In genomic region chr19:45597425-45598111, GRCh38 we compare ENCODE assay signal across 15 cellular contexts. TPM values are rescaled to one million over a fixed set of nuclear protein-coding genes. Genes with fewer than 3 reads are reported as not detected.
DNase-seq lines count a peak whose midpoint lies in the region; ATAC-seq, FAIRE-seq and TF ChIP-seq lines count a peak whose summit lies in the region.
"Had no signal": no experiment of that assay in that cellular context is flagged by ENCODE, and none has a peak within 500 bp of the region (broad histone marks: within the 10 kb centered on the region; RNA-seq: fewer than 3 reads in every experiment).

No MANE protein-coding gene starts in this region.

- peaks cover 21% of the 10 kb centered on the region for H3K4me1 ChIP-seq in ACC112 (ENCODE audit: control insufficient read depth, insufficient read depth, low read length, unreplicated experiment)
- no peaks in the 10 kb centered on the region for H3K4me1 ChIP-seq in IMR-90 (ENCODE audit: control insufficient read depth, insufficient read depth, low read length)
- H3K4me1 ChIP-seq in endothelial cell of umbilical vein (ENCODE audit: control insufficient read depth, extremely low read depth, insufficient read depth, low read length) = peaks cover 68% of the 10 kb centered on the region

- H3K4me2 ChIP-seq in IMR-90 (ENCODE audit: low read depth, low read length) = no peak overlapping the region; the same call in 1 of the 2 replicates
- peak overlapping the region; percentile 90 for H3K4me2 ChIP-seq in endothelial cell of umbilical vein (ENCODE audit: insufficient read depth, low read length)

- H4K5ac ChIP-seq in IMR-90 (ENCODE audit: low read depth, low read length) = no peak overlapping the region

- H3K27ac Mint-ChIP-seq in nephron progenitor cell = no peak overlapping the region
- H3K27ac Mint-ChIP-seq: memory B cell had no signal

- ATAC-seq in IMR-90 (ENCODE audit: low read depth) = no peak

- H4K20me1 ChIP-seq in IMR-90 (ENCODE audit: insufficient read depth, low read length) = no peaks in the 10 kb centered on the region; the same call in 1 of the 2 replicates
- H4K20me1 ChIP-seq in endothelial cell of umbilical vein (replicated peaks; ENCODE audit: control insufficient read depth, extremely low read depth, insufficient read depth, low read length) = no peaks in the 10 kb centered on the region

- dilution Hi-C loops in IMR-90 (cut with HindIII; ENCODE audit: low sequenced_read_pairs, unreplicated experiment) = no loop called here
- dilution Hi-C loops in endothelial cell of umbilical vein (cut with MboI; ENCODE audit: extremely low pct_ligation_motif_present, low sequenced_read_pairs) = no loop called here

- no peak overlapping the region for H3K27ac ChIP-seq in ACC112 (ENCODE audit: low read depth, low read length)
- no peak overlapping the region for H3K27ac ChIP-seq in IMR-90 (ENCODE audit: insufficient read depth, low read length)
- peak overlapping the region; percentile 96 for H3K27ac ChIP-seq in endothelial cell of umbilical vein (ENCODE audit: insufficient read depth, low read depth, low read length)

- H2BK15ac ChIP-seq in IMR-90 (ENCODE audit: low read depth, low read length) = no peak overlapping the region

- peak overlapping the region; percentile 56 for H3K4me3 Mint-ChIP-seq in nephron progenitor cell

- H3K27me3 Mint-ChIP-seq in nephron progenitor cell (ENCODE audit: low read depth, poor library complexity) = peaks cover 96% of the 10 kb centered on the region

- no peak overlapping the region for H2BK5ac ChIP-seq in IMR-90 (ENCODE audit: low read depth, low read length, poor library complexity, severe bottlenecking)

- H3K4me1 Mint-ChIP-seq in nephron progenitor cell = peaks cover 48% of the 10 kb centered on the region

- TF ChIP-seq POLR2A in IMR-90 (IDR thresholded peaks at IDR 0.05; ENCODE audit: low read depth, low read length) (no peak), endothelial cell of umbilical vein (IDR thresholded peaks at IDR 0.05; ENCODE audit: low read depth, low read length) (no peak)

- no peak overlapping the region for H4K91ac ChIP-seq in IMR-90 (ENCODE audit: insufficient read depth, low read depth, low read length)

- H3K9me1 ChIP-seq in IMR-90 (ENCODE audit: insufficient read depth, low read length) (0 out of 2 replicates have a peak, but pooled peaks cover 3% of the 10 kb centered on the region), endothelial cell of umbilical vein (replicated peaks; ENCODE audit: control insufficient read depth, extremely low read depth, insufficient read depth, low read length) (no peaks in the 10 kb centered on the region)

- H3K4ac ChIP-seq in IMR-90 (ENCODE audit: low read depth, low read length) = no peak overlapping the region

- no peak overlapping the region for H3K56ac ChIP-seq in IMR-90 (ENCODE audit: extremely low read depth, insufficient read depth, low read length)

- no peak overlapping the region for H3K23ac ChIP-seq in IMR-90 (ENCODE audit: low read depth, low read length)

- TF ChIP-seq RAD21 in IMR-90 (IDR thresholded peaks at IDR 0.05; ENCODE audit: low read length) = no peak

- no CpG with 5 or more reads among the region's 5 CpGs for WGBS in IMR-90 (ENCODE audit: extremely low coverage in 2 of 2, insufficient read length in 1 of 2), 2 experiments

- in situ Hi-C loops in IMR-90 (cut with MboI; ENCODE audit: low sequenced_read_pairs) = no loop called here

- intact Hi-C loops in IMR-90 (cut with micrococcal nuclease) (no loop called here), endothelial cell of umbilical vein (cut with micrococcal nuclease) (loop anchor here (1.0 kb wide), 1 partner anchor 13 kb away; the partner anchor contains the start of gene OPA3)

- POLR2A ChIA-PET in IMR-90 (lab: Charles Lee; ENCODE audit: unreplicated experiment) (no interaction called here), endothelial cell of umbilical vein (lab: Charles Lee) (interaction anchor here (0.7 kb wide), 1 partner anchor 18 kb away, joined by 5 read pairs; no protein-coding TSS in a partner anchor)

- H3K4me3 ChIP-seq in ACC112 (ENCODE audit: low read depth, low read length) (peak overlapping the region; percentile 39; the same call in 1 of the 2 replicates), IMR-90 (ENCODE audit: insufficient read depth, low read depth, low read length) (no peak overlapping the region), endothelial cell of umbilical vein (replicated peaks in 1 of 3; ENCODE audit: insufficient read depth in 1 of 3, low read depth in 1 of 3, low read length in 3 of 3) (peak overlapping the region in 1 of 3 experiments; percentile 68)
- H3K4me3 ChIP-seq: skin epidermis had no signal

- H3K36me3 ChIP-seq in ACC112 (ENCODE audit: insufficient read depth, low read length) = no peaks in the 10 kb centered on the region
- no peaks in the 10 kb centered on the region for H3K36me3 ChIP-seq in IMR-90 (ENCODE audit: control insufficient read depth, insufficient read depth, low read length)
- no peaks in the 10 kb centered on the region for H3K36me3 ChIP-seq in endothelial cell of umbilical vein (ENCODE audit: control insufficient read depth in 2 of 2, extremely low read depth in 1 of 2, insufficient read depth in 2 of 2, low read length in 2 of 2)
- H3K36me3 ChIP-seq: ascending aorta had no signal

- H3K9ac ChIP-seq in IMR-90 (ENCODE audit: low read depth, low read length) (no peak overlapping the region; the same call in 1 of the 2 replicates), endothelial cell of umbilical vein (replicated peaks; ENCODE audit: extremely low read depth, insufficient read depth, low read length) (peak overlapping the region; percentile 74)

- TF ChIP-seq CTCF in IMR-90 (conservative IDR thresholded peaks at IDR 0.05; ENCODE audit: low read depth, low read length) (no peak), endothelial cell of umbilical vein (IDR thresholded peaks at IDR 0.05; ENCODE audit: extremely low read depth in 1 of 2, insufficient read depth in 1 of 2, low read depth in 1 of 2, low read length in 2 of 2) (no peak), nephron progenitor cell (IDR thresholded peaks at IDR 0.05) (no peak)

- no peaks in the 10 kb centered on the region for H3K36me3 Mint-ChIP-seq in nephron progenitor cell (ENCODE audit: low read depth)

- no peak overlapping the region for H2AK9ac ChIP-seq in IMR-90 (replicated peaks; ENCODE audit: low read depth, low read length, poor library complexity)

- peak; percentile 53 for FAIRE-seq in endothelial cell of umbilical vein (lab: Jason Lieb, UNC)

- no peak overlapping the region for H3K14ac ChIP-seq in IMR-90 (replicated peaks; ENCODE audit: low read depth, low read length)

- H3K9me3 ChIP-seq in IMR-90 (ENCODE audit: control insufficient read depth, insufficient read depth, low read length) (peaks cover 2% of the 10 kb centered on the region; the same call in 1 of the 2 replicates), endothelial cell of umbilical vein (replicated peaks; ENCODE audit: control insufficient read depth, insufficient read depth, low read length) (no peaks in the 10 kb centered on the region)
- H3K9me3 ChIP-seq: ascending aorta had no signal

- H2BK120ac ChIP-seq in IMR-90 (ENCODE audit: low read depth, low read length) = peak overlapping the region; percentile 26

- H3K27me3 ChIP-seq in ACC112 (ENCODE audit: insufficient read depth, low read length) (peaks cover 21% of the 10 kb centered on the region), IMR-90 (ENCODE audit: control insufficient read depth, insufficient read depth, low read length) (peaks cover 58% of the 10 kb centered on the region), endothelial cell of umbilical vein (ENCODE audit: control insufficient read depth in 2 of 2, insufficient read depth in 2 of 2, low read length in 2 of 2) (no peaks in the 10 kb centered on the region)

- H3K18ac ChIP-seq in IMR-90 (ENCODE audit: low read depth, low read length) = no peak overlapping the region

- H3K79me2 ChIP-seq in ACC112 (ENCODE audit: control insufficient read depth, insufficient read depth, low read length, unreplicated experiment) = no peaks in the 10 kb centered on the region
- peaks cover 58% of the 10 kb centered on the region for H3K79me2 ChIP-seq in endothelial cell of umbilical vein (ENCODE audit: control insufficient read depth, insufficient read depth, low read length)

- peak overlapping the region; percentile 50 to 63 for H4K8ac ChIP-seq in IMR-90 (ENCODE audit: low read depth in 2 of 2, low read length in 2 of 2)

- peaks cover 8% of the 10 kb centered on the region for H3K9me3 Mint-ChIP-seq in nephron progenitor cell
- H3K9me3 Mint-ChIP-seq: memory B cell had no signal

- BruUV-seq in IMR-90 (replicated peaks; lab: Mats Ljungman, UMichigan) (no TSS peak), endothelial cell of umbilical vein (replicated peaks; lab: Mats Ljungman, UMichigan) (no TSS peak)

- H2AK5ac ChIP-seq in IMR-90 (ENCODE audit: low read depth, low read length) = peak overlapping the region; percentile 28; the same call in 1 of the 2 replicates

- DNase-seq in IMR-90 = no peak
- DNase-seq in endothelial cell of umbilical vein (ENCODE audit: low read depth, low spot score) = no peak
- DNase-seq in nephron progenitor cell = no peak
- DNase-seq in GM19240 (ENCODE audit: insufficient read length, low spot score) = no peak
- DNase-seq in NCI-H2196 (lab: John Stamatoyannopoulos, UW; ENCODE audit: unreplicated experiment) = no peak
- DNase-seq in NOMO-1 treated with dmso at 0.1 percent for 144 hours (lab: John Stamatoyannopoulos, UW; ENCODE audit: unreplicated experiment) = no peak
- no peak for DNase-seq in NCI-H1436 treated with DMSO at 0.1 percent for 48 hours (lab: John Stamatoyannopoulos, UW)
- DNase-seq: activated CD8-positive, alpha-beta memory T cell treated with anti-CD3 and anti-CD28 coated beads for 24 hours; CD4-positive, CD25-positive, alpha-beta regulatory T cell; T-helper 2 cell had no signal

- H3K79me1 ChIP-seq in IMR-90 (ENCODE audit: low read depth in 1 of 2, low read length in 2 of 2) = no peaks in the 10 kb centered on the region

- H2BK20ac ChIP-seq in IMR-90 (ENCODE audit: low read depth, low read length) = no peak overlapping the region

- H2AFZ ChIP-seq in ACC112 (ENCODE audit: low read length, unreplicated experiment) = no peak overlapping the region
- peak overlapping the region; percentile 86 for H2AFZ ChIP-seq in IMR-90 (replicated peaks; ENCODE audit: low read length, poor library complexity)
- peak overlapping the region; percentile 40 for H2AFZ ChIP-seq in endothelial cell of umbilical vein (ENCODE audit: low read depth, low read length)

- CTCF ChIA-PET in IMR-90 (lab: Yijun Ruan, JAX) = interaction anchor here (1.1 kb wide), 1 partner anchor 104 kb away, joined by 3 read pairs; no protein-coding TSS in a partner anchor
- CTCF ChIA-PET in endothelial cell of umbilical vein (lab: Charles Lee) = interaction anchor here (1.0 to 2.9 kb wide), 4 partner anchors 9 to 44 kb away, joined by 3 to 25 read pairs (median 5); no protein-coding TSS in a partner anchor

RNA-seq across cellular contexts. Expression of gene GPR4, which starts 4.4 kb away (rescaled TPM):
- total RNA-seq in IMR-90 (2012; rRNA removed) (not detected in 2 replicates), endothelial cell of umbilical vein (26.7 and 30.3 TPM in 2 replicates)
- polyA plus RNA-seq in IMR-90 (2012; rRNA removed) (0.02 and 0.04 TPM in 2 replicates), endothelial cell of umbilical vein (13.4 and 17.9 TPM in 2 replicates)
- 0.02 and 0.07 TPM in 2 replicates for polyA plus RNA-seq in IMR-90 (2012; cell fraction: cytosol; rRNA removed)
- 0.16 and 0.17 TPM in 2 replicates for polyA plus RNA-seq in IMR-90 (2012; cell fraction: nucleus; rRNA removed; ENCODE audit: low replicate concordance)
- 9.8 and 13.2 TPM in 2 replicates for polyA plus RNA-seq in endothelial cell of umbilical vein (2011; cell fraction: cytosol; rRNA removed)
- 6.1 and 14.3 TPM in 2 replicates for polyA plus RNA-seq in endothelial cell of umbilical vein (2011; cell fraction: nucleus; rRNA removed)
- 13.1 and 37.5 TPM in 2 replicates for polyA plus RNA-seq in endothelial cell of umbilical vein (2012)
- polyA minus RNA-seq in endothelial cell of umbilical vein = 5.6 and 6.7 TPM in 2 replicates
- not detected for polyA minus RNA-seq in endothelial cell of umbilical vein (2011; cell fraction: cytosol; rRNA and poly(A)+ RNA removed)
- 3.5 and 6.2 TPM in 2 replicates for polyA minus RNA-seq in endothelial cell of umbilical vein (2011; cell fraction: nucleus; rRNA and poly(A)+ RNA removed)
- total RNA-seq: CD4-positive, CD25-positive, alpha-beta regulatory T cell; epithelial cell of proximal tubule had no signal
- polyA plus RNA-seq: CD4-positive, CD25-positive, alpha-beta regulatory T cell had no signal

RNA-seq across cellular contexts. Expression of gene OPA3, which starts 13.0 kb away (rescaled TPM):
- total RNA-seq in IMR-90 (2012; rRNA removed) (3.9 and 5.2 TPM in 2 replicates), endothelial cell of umbilical vein (13.8 and 15.4 TPM in 2 replicates)
- polyA plus RNA-seq in IMR-90 (2012; rRNA removed) (9.6 and 10.9 TPM in 2 replicates), endothelial cell of umbilical vein (16.0 and 17.1 TPM in 2 replicates)
- 7.8 and 9.8 TPM in 2 replicates for polyA plus RNA-seq in IMR-90 (2012; cell fraction: cytosol; rRNA removed)
- 7.1 and 10.8 TPM in 2 replicates for polyA plus RNA-seq in IMR-90 (2012; cell fraction: nucleus; rRNA removed; ENCODE audit: low replicate concordance)
- polyA plus RNA-seq in endothelial cell of umbilical vein (2011; cell fraction: cytosol; rRNA removed) = 14.5 and 14.6 TPM in 2 replicates
- polyA plus RNA-seq in endothelial cell of umbilical vein (2011; cell fraction: nucleus; rRNA removed) = 8.3 and 8.4 TPM in 2 replicates
- polyA plus RNA-seq in endothelial cell of umbilical vein (2012) = 7.5 and 9.7 TPM in 2 replicates
- 15.8 and 23.6 TPM in 2 replicates for polyA minus RNA-seq in endothelial cell of umbilical vein
- 3.9 TPM for polyA minus RNA-seq in endothelial cell of umbilical vein (2011; cell fraction: cytosol; rRNA and poly(A)+ RNA removed)
- polyA minus RNA-seq in endothelial cell of umbilical vein (2011; cell fraction: nucleus; rRNA and poly(A)+ RNA removed) = 6.0 and 8.0 TPM in 2 replicates

RNA-seq across cellular contexts. Expression of gene EML2, which starts 41.6 kb away (rescaled TPM):
- total RNA-seq in IMR-90 (2012; rRNA removed) (11.1 and 11.8 TPM in 2 replicates), endothelial cell of umbilical vein (27.4 and 28.9 TPM in 2 replicates)
- polyA plus RNA-seq in IMR-90 (2012; rRNA removed) (25.3 and 26.0 TPM in 2 replicates), endothelial cell of umbilical vein (23.3 and 23.8 TPM in 2 replicates)
- polyA plus RNA-seq in IMR-90 (2012; cell fraction: cytosol; rRNA removed) = 16.1 and 17.7 TPM in 2 replicates
- polyA plus RNA-seq in IMR-90 (2012; cell fraction: nucleus; rRNA removed; ENCODE audit: low replicate concordance) = 126 and 168 TPM in 2 replicates
- polyA plus RNA-seq in endothelial cell of umbilical vein (2011; cell fraction: cytosol; rRNA removed) = 13.7 and 15.6 TPM in 2 replicates
- 88.8 and 100 TPM in 2 replicates for polyA plus RNA-seq in endothelial cell of umbilical vein (2011; cell fraction: nucleus; rRNA removed)
- 17.1 and 22.3 TPM in 2 replicates for polyA plus RNA-seq in endothelial cell of umbilical vein (2012)
- 22.2 and 38.8 TPM in 2 replicates for polyA minus RNA-seq in endothelial cell of umbilical vein
- 28.3 TPM for polyA minus RNA-seq in endothelial cell of umbilical vein (2011; cell fraction: cytosol; rRNA and poly(A)+ RNA removed)
- 18.9 and 24.5 TPM in 2 replicates for polyA minus RNA-seq in endothelial cell of umbilical vein (2011; cell fraction: nucleus; rRNA and poly(A)+ RNA removed)

Comparison
In these comparisons a context has a peak if more than half of its experiments do, and no peak if none do; other contexts are left out.
1. RNA of gene GPR4, which starts 4.4 kb away (total RNA-seq): 26.7 to 30.3 TPM in endothelial cell of umbilical vein; not detected in IMR-90; every median in the first group is over 10 times any median in the second.